In the genomic region with DNA sequence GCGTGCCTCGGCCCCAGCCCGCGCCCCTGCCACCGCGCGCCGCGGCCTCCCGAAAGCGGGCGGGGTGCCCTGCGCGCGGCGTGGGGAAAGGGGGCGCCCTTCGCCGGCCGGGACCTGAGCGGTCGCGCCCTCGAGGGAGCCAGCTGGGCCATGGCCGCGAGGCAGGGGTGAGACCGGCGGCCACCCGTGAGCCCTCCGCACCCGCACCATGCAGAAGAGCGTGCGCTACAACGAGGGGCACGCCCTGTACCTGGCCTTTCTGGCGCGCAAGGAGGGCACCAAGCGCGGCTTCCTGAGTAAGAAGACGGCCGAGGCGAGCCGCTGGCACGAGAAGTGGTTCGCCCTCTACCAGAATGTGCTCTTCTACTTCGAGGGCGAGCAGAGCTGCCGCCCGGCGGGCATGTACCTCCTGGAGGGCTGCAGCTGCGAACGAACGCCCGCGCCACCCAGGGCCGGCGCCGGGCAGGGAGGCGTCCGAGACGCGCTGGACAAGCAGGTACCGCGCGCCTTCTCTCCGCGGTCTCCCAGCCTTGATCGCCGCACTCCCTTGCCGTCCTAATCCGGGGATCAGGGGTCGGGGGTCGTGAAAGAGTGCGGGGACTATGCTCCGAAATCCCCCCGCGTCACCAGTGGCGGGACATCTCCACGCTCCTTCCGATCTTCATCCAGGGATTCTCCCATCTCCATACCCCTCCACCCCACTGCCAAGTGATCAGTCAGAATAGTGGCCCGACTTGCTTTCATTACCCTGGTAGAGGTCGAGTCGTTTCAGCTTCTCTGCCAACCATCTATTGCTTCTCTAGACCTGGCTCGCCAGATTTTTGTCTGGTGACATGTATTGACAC, we compare ENCODE assay signal across 8 cellular contexts. TPM values are rescaled to one million over a fixed set of nuclear protein-coding genes. Genes with fewer than 3 reads are reported as not detected.
DNase-seq lines count a peak whose midpoint lies in the region; ATAC-seq and TF ChIP-seq lines count a peak whose summit lies in the region.

No MANE protein-coding gene starts in this region.

- no peak for TF ChIP-seq CTCF in H9 (conservative IDR thresholded peaks at IDR 0.05)

- no peak overlapping the region for H4K91ac ChIP-seq in H9 (ENCODE audit: insufficient read length, low read depth, low read length)

- no peak overlapping the region for H3K56ac ChIP-seq in H9 (ENCODE audit: insufficient read length, low read depth, low read length)

- peak overlapping the region; percentile 49; the same call in 1 of the 2 replicates for H3K14ac ChIP-seq in H9 (ENCODE audit: insufficient read depth, low read length)

- no peak overlapping the region for H2AK5ac ChIP-seq in H9 (ENCODE audit: insufficient read length, low read length)

- no peak overlapping the region for H3T11ph ChIP-seq in H9 (ENCODE audit: low read length)

- H2BK15ac ChIP-seq in H9 (ENCODE audit: low read depth, low read length): no peak overlapping the region

- no peak overlapping the region for H2BK12ac ChIP-seq in H9 (ENCODE audit: insufficient read length, low read depth, low read length)

- no peak for ATAC-seq in GM21723 (IDR thresholded peaks at IDR 0.05; ENCODE audit: unreplicated experiment)

- peaks cover 11% of the 10 kb centered on the region for H3K23me2 ChIP-seq in H9 (ENCODE audit: insufficient read length, low read depth, low read length, poor library complexity, severe bottlenecking)

- H3K9me3 Mint-ChIP-seq in H9: peaks cover 3% of the 10 kb centered on the region in 2 experiments; a peak in 2 of 5 replicates

- H3K23ac ChIP-seq in H9 (ENCODE audit: insufficient read length, low read depth, low read length): no peak overlapping the region

- no peak overlapping the region for H3K4ac ChIP-seq in H9 (ENCODE audit: low read depth, low read length)

- peak; percentile 47 for DNase-seq in H9
- DNase-seq in activated CD4-positive, alpha-beta T cell treated with anti-CD3 and anti-CD28 coated beads, Interleukin-2, amount 50 U/mL, for 24 hours (ENCODE audit: low read depth in 1 of 2, low spot score in 1 of 2): peak; percentile 10 to 20
- peak; percentile 40 for DNase-seq in effector CD8-positive, alpha-beta T cell (lab: John Stamatoyannopoulos, UW)
- peak; percentile 12 to 71 for DNase-seq in lung microvascular endothelial cell (ENCODE audit: low read depth in 2 of 2)
- peak in 2 of 3 donors; percentile 13 to 27 for DNase-seq in stimulated activated CD4-positive, alpha-beta T cell treated with anti-CD3 and anti-CD28 coated beads, TNF-alpha, amount 100 ng/mL, for 48 hours (ENCODE audit: low read depth in 3 of 3)
- DNase-seq in posterior vena cava (ENCODE audit: low spot score): no peak
- no peak for DNase-seq in pons (ENCODE audit: low spot score)

- H3K4me1 ChIP-seq in H9 (ENCODE audit: insufficient read depth, low read length): peaks cover 20% of the 10 kb centered on the region; the same call in 1 of the 2 replicates

- H3K4me1 Mint-ChIP-seq in H9: peaks cover 76 to 79% of the 10 kb centered on the region in 2 experiments

- peak overlapping the region; percentile 66 for H3K9ac ChIP-seq in H9 (ENCODE audit: extremely low read depth, insufficient read length, low read length)

- WGBS in H9 (ENCODE audit: extremely low coverage, insufficient read length, low lambda C conversion rate): no CpG with 5 or more reads among the region's 84 CpGs

- no peak overlapping the region for H4K5ac ChIP-seq in H9 (ENCODE audit: insufficient read length, low read depth, low read length)

- no peaks in the 10 kb centered on the region for H4K20me1 ChIP-seq in H9 (ENCODE audit: control insufficient read depth, insufficient read depth, insufficient read length)

- H3K4me2 ChIP-seq in H9 (ENCODE audit: insufficient read depth, insufficient read length, low read length): peak overlapping the region; percentile 73

- H3K18ac ChIP-seq in H9 (ENCODE audit: insufficient read length, low read depth, low read length): no peak overlapping the region

- no peaks in the 10 kb centered on the region; the same call in 1 of the 2 replicates for H3K27me3 ChIP-seq in H9 (ENCODE audit: insufficient read depth, low read length)

- no peak overlapping the region for H4K8ac ChIP-seq in H9 (replicated peaks; ENCODE audit: insufficient read length, low read depth, low read length)

- H2BK20ac ChIP-seq in H9 (ENCODE audit: low read depth, low read length, poor library complexity, severe bottlenecking): no peak overlapping the region

- H3K27ac ChIP-seq in H9 (ENCODE audit: insufficient read length, low read depth, low read length): no peak overlapping the region

- H3K27ac Mint-ChIP-seq in H9: no peak overlapping the region

- no peak overlapping the region for H2BK5ac ChIP-seq in H9 (ENCODE audit: insufficient read length, low read length)

- no peak overlapping the region for H2BK120ac ChIP-seq in H9 (ENCODE audit: low read depth, low read length, poor library complexity, severe bottlenecking)

- peaks cover 23% of the 10 kb centered on the region for H3K27me3 Mint-ChIP-seq in H9 (ENCODE audit: low read depth)

- H3K9me3 ChIP-seq in H9 (ENCODE audit: control insufficient read depth, low read depth, low read length): no peaks in the 10 kb centered on the region

- intact Hi-C loops in posterior vena cava (cut with DNase I): loop anchor here in 1 of 2 donors (5.0 kb wide), 1 partner anchor 923 kb away; the partner anchor contains the start of gene THBS4

- H3K79me2 ChIP-seq in H9 (ENCODE audit: insufficient read depth, low read length): peaks cover 12% of the 10 kb centered on the region; the same call in 1 of the 2 replicates

- peak overlapping the region; percentile 69 to 84 for H3K4me3 Mint-ChIP-seq in H9

- peaks cover 0 to 4% (median 0%) of the 10 kb centered on the region in 3 experiments; a peak in 1 of 7 replicates for H3K36me3 Mint-ChIP-seq in H9 (ENCODE audit: insufficient read depth in 1 of 3, low read depth in 3 of 3)

- H3K79me1 ChIP-seq in H9 (ENCODE audit: insufficient read depth, low read depth, low read length, poor library complexity, severe bottlenecking): no peaks in the 10 kb centered on the region

- no peak overlapping the region for H2AFZ ChIP-seq in H9 (ENCODE audit: low read length)

RNA-seq across cellular contexts. Expression of gene RASGRF2, which starts 0.6 kb away (rescaled TPM):
- 11.3 and 13.5 TPM in 2 replicates for total RNA-seq in H9 (2021)
- total RNA-seq in lung microvascular endothelial cell: 20.6 and 21.6 TPM in 2 replicates
- 1 to 10 TPM; 5.1 to 6.8 TPM for total RNA-seq in posterior vena cava

Comparison
In these comparisons a context has a peak if more than half of its experiments do, and no peak if none do; other contexts are left out.
1. DNase-seq: peak in H9 (single experiment), activated CD4-positive, alpha-beta T cell treated with anti-CD3 and anti-CD28 coated beads, Interleukin-2, amount 50 U/mL, for 24 hours (2 of 2), effector CD8-positive, alpha-beta T cell (single experiment), lung microvascular endothelial cell (2 of 2) and stimulated activated CD4-positive, alpha-beta T cell treated with anti-CD3 and anti-CD28 coated beads, TNF-alpha, amount 100 ng/mL, for 48 hours (2 of 3); none in posterior vena cava (single experiment) and pons (single experiment).